13 cellular contexts compared by ENCODE assay signal in the genomic region with DNA sequence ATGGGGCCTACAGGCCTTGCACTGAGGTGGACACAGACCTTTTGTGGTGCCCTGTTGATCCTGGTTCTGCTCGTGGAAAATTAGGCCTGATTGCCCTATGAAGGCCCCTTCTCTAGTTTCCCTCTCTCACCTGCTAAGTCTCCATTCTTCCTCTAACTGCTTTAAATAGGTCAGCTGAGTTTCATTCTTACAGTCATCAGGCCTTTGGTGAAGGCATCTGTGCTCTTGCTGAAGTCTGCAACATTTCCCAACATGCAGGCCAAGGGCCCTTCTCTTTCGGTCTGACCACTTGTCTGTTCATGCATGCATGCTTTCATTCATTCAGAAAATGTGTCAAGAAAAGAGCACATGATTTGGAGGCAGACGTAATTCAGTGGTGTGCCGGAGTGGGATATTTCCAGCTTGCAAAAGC.
DNase-seq lines count a peak whose midpoint lies in the region; ATAC-seq, FAIRE-seq and TF ChIP-seq lines count a peak whose summit lies in the region.
"Had no signal": no experiment of that assay in that cellular context is flagged by ENCODE, and none has a peak within 500 bp of the region (broad histone marks: within the 10 kb centered on the region; RNA-seq: fewer than 3 reads in every experiment).

No MANE protein-coding gene starts in this region.

- no peak for TF ChIP-seq CTCF in tibial nerve (IDR thresholded peaks at IDR 0.05)

- H3K4me3 ChIP-seq in tibial nerve: no peak overlapping the region
- H3K4me3 ChIP-seq: suprapubic skin had no signal

- no peak overlapping the region for H3K27ac ChIP-seq in tibial nerve
- H3K27ac ChIP-seq: suprapubic skin had no signal

- H3K4me1 ChIP-seq in tibial nerve: no peaks in the 10 kb centered on the region
- H3K4me1 ChIP-seq: suprapubic skin had no signal

- ATAC-seq in GM19438 (IDR thresholded peaks at IDR 0.05; ENCODE audit: low read depth, unreplicated experiment) (peak; percentile 52), HG02973 (IDR thresholded peaks at IDR 0.05; ENCODE audit: unreplicated experiment) (peak; percentile 66)

- H3K36me3 ChIP-seq in tibial nerve: no peaks in the 10 kb centered on the region
- H3K36me3 ChIP-seq: suprapubic skin had no signal

- TF ChIP-seq POLR2A in GM12891 (IDR thresholded peaks at IDR 0.05; ENCODE audit: low read depth, low read length) (peak; percentile 59; the same call in 1 of the 2 replicates), tibial nerve (IDR thresholded peaks at IDR 0.05) (no peak)

- FAIRE-seq in GM12891 (lab: Jason Lieb, UNC): peak; percentile 95

- H3K27me3 ChIP-seq in tibial nerve: no peaks in the 10 kb centered on the region
- H3K27me3 ChIP-seq: suprapubic skin had no signal

- TF ChIP-seq EP300 in tibial nerve (IDR thresholded peaks at IDR 0.05): no peak

- DNase-seq in GM12891 (ENCODE audit: insufficient read length, low spot score): peak; percentile 51
- DNase-seq in NAMALWA (ENCODE audit: low spot score): peak; percentile 40
- no peak for DNase-seq in NCI-H82 treated with DMSO at 0.1 percent for 48 hours (lab: John Stamatoyannopoulos, UW; ENCODE audit: unreplicated experiment)
- DNase-seq in activated T-cell treated with anti-CD3 and anti-CD28 coated beads, Interleukin-2, amount 50 U/mL, for 1 hour: no peak
- DNase-seq in tibial nerve (ENCODE audit: low spot score in 2 of 2): no peak
- no peak for DNase-seq in OCI-M2 (lab: John Stamatoyannopoulos, UW; ENCODE audit: unreplicated experiment)
- DNase-seq: activated T-cell treated with anti-CD3 and anti-CD28 coated beads, Interleukin-2, amount 50 U/mL, for 24 hours; NCI-H1694; stimulated activated CD4-positive, alpha-beta T cell treated with anti-CD3 and anti-CD28 coated beads, Interleukin-15, amount 100 ng/mL, for 24 hours; T-helper 2 cell had no signal

- H3K9me3 ChIP-seq in tibial nerve: peaks cover 0 to 14% (median 0%) of the 10 kb centered on the region in 4 donors
- H3K9me3 ChIP-seq: suprapubic skin had no signal

- 67 to 72% methylated on average over 4 of the region's 4 CpGs for WGBS in tibial nerve, 2 donors

TF ChIP-seq in GM12891, 5 proteins besides CTCF, POLR2A, EP300 and RAD21:
- peak; percentile 49 for TF ChIP-seq POLR2AphosphoS5 (IDR thresholded peaks at IDR 0.05; ENCODE audit: low read depth, low read length)
- TF ChIP-seq TAF1 (IDR thresholded peaks at IDR 0.05; ENCODE audit: low read depth, low read length): peak; percentile 69; the same call in 1 of the 2 replicates
- TF ChIP-seq POU2F2 (IDR thresholded peaks at IDR 0.05; ENCODE audit: low read depth, low read length): peak; percentile 97
- TF ChIP-seq PAX5 (IDR thresholded peaks at IDR 0.05; ENCODE audit: insufficient read depth, low read length, severe bottlenecking): peak; percentile 96
- peak; percentile 12; the same call in 1 of the 2 replicates for TF ChIP-seq SPI1 (IDR thresholded peaks at IDR 0.05; ENCODE audit: low read depth, low read length)

Comparison
In these comparisons a context has a peak if more than half of its experiments do, and no peak if none do; other contexts are left out.
1. DNase-seq: peak in GM12891 (single experiment) and NAMALWA (single experiment); none in NCI-H82 treated with DMSO at 0.1 percent for 48 hours (single experiment), activated T-cell treated with anti-CD3 and anti-CD28 coated beads, Interleukin-2, amount 50 U/mL, for 1 hour (single experiment), tibial nerve (0 of 2) and OCI-M2 (single experiment).